In the genomic region with DNA sequence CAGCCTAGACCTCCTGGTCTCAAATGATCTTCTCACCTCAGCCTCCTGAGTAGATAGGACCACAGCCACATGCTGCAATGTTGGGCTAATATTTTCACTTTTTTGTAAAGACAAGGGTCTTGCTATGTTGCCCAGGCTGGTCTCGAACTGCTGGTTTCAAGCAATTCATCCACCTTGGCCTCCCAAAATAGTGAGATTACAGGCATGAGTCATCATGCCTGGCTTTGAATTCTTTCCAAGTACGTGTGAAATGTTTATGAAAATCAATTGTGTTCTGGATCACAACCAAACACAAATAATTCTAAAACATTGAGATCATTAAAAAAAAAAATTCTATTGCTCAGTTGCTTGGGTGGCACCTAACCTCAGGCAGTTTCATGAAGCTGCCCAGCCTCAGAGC, we compare ENCODE assay signal across 23 cellular contexts. TPM values are rescaled to one million over a fixed set of nuclear protein-coding genes. Genes with fewer than 3 reads are reported as not detected.
DNase-seq lines count a peak whose midpoint lies in the region; ATAC-seq and TF ChIP-seq lines count a peak whose summit lies in the region.
"Had no signal": no experiment of that assay in that cellular context is flagged by ENCODE, and none has a peak within 500 bp of the region (broad histone marks: within the 10 kb centered on the region; RNA-seq: fewer than 3 reads in every experiment).

No MANE protein-coding gene starts in this region.

- H3K9me3 ChIP-seq in IMR-90 (ENCODE audit: control insufficient read depth, insufficient read depth, low read length) = 0 out of 2 replicates have a peak, but pooled peaks cover 2% of the 10 kb centered on the region
- H3K9me3 ChIP-seq: adrenal gland, gastroesophageal sphincter, vagina had no signal

- no peak for TF ChIP-seq CTCF in AG09309 (IDR thresholded peaks at IDR 0.05; ENCODE audit: control insufficient read depth, insufficient read depth, low read depth, low read length, missing control alignments)
- no peak for TF ChIP-seq CTCF in IMR-90 (conservative IDR thresholded peaks at IDR 0.05; ENCODE audit: low read depth, low read length)
- TF ChIP-seq CTCF in brain microvascular endothelial cell (IDR thresholded peaks at IDR 0.05; ENCODE audit: low read depth, low read length, missing control alignments) = no peak
- no peak for TF ChIP-seq CTCF in foreskin fibroblast (IDR thresholded peaks at IDR 0.05; ENCODE audit: low read depth, low read length)

- H3K27me3 Mint-ChIP-seq in activated T-cell treated with anti-CD3 and anti-CD28 coated beads, Interleukin-2, amount 50 U/mL, for 24 hours = peaks cover 21% of the 10 kb centered on the region

- H3K4me3 Mint-ChIP-seq in activated T-cell treated with anti-CD3 and anti-CD28 coated beads, Interleukin-2, amount 50 U/mL, for 24 hours = no peak overlapping the region
- H3K4me3 Mint-ChIP-seq: activated CD4-positive, alpha-beta T cell treated with anti-CD3 and anti-CD28 coated beads, Interleukin-2, amount 10 ng/mL, durations not matched to agents 24 days and 14 days; CD8-positive, alpha-beta T cell had no signal

- no peak overlapping the region for H2AK9ac ChIP-seq in IMR-90 (replicated peaks; ENCODE audit: low read depth, low read length, poor library complexity)

- no peak overlapping the region for H3K23ac ChIP-seq in IMR-90 (ENCODE audit: low read depth, low read length)

- H2BK120ac ChIP-seq in IMR-90 (ENCODE audit: low read depth, low read length) = peak overlapping the region; percentile 8; the same call in 1 of the 2 replicates

- H3K4me2 ChIP-seq in IMR-90 (ENCODE audit: low read depth, low read length) = no peak overlapping the region

- no CpG with 5 or more reads among the region's 2 CpGs for WGBS in IMR-90 (ENCODE audit: extremely low coverage in 2 of 2, insufficient read length in 1 of 2), 2 experiments

- ATAC-seq in IMR-90 (ENCODE audit: low read depth) = no peak
- ATAC-seq in HG03135 (IDR thresholded peaks at IDR 0.05; ENCODE audit: unreplicated experiment) = no peak
- ATAC-seq: CD8-positive, alpha-beta T cell; gastroesophageal sphincter had no signal

- DNase-seq in AG09309 (ENCODE audit: low read depth) = peak; percentile 29
- DNase-seq in IMR-90 = peak; percentile 72
- peak; percentile 11 for DNase-seq in brain microvascular endothelial cell
- DNase-seq in foreskin fibroblast = peak; percentile 26 to 64
- no peak for DNase-seq in putamen (ENCODE audit: low spot score)
- DNase-seq in GDM1 (lab: John Stamatoyannopoulos, UW) = no peak
- DNase-seq in activated T-cell treated with anti-CD3 and anti-CD28 coated beads, Interleukin-2, amount 50 U/mL, for 24 hours = no peak
- DNase-seq: ACHN; activated CD4-positive, alpha-beta T cell treated with anti-CD3 and anti-CD28 coated beads, Interleukin-2, amount 10 ng/mL, durations not matched to agents 24 days and 14 days; activated effector memory CD4-positive, alpha-beta T cell treated with anti-CD3 and anti-CD28 coated beads, Interleukin-2, amount 50 U/mL, for 16 hours; adrenal gland; CD8-positive, alpha-beta T cell; DMS79 treated with DMSO at 0.1 percent for 48 hours; Karpas-422; NCI-H1417; NCI-H526 treated with DMSO at 0.1 percent for 48 hours; retina; SHP77; substantia nigra; T-helper 1 cell had no signal

- in situ Hi-C loops in IMR-90 (cut with MboI; ENCODE audit: low sequenced_read_pairs) (no loop called here), brain microvascular endothelial cell (cut with HindIII; ENCODE audit: low pct_ligation_motif_present, low sequenced_read_pairs) (no loop called here)

- dilution Hi-C loops in IMR-90 (cut with HindIII; ENCODE audit: low sequenced_read_pairs, unreplicated experiment) = no loop called here

- peaks cover 18% of the 10 kb centered on the region for H3K4me1 ChIP-seq in IMR-90 (ENCODE audit: control insufficient read depth, insufficient read depth, low read length)
- H3K4me1 ChIP-seq: adrenal gland, gastroesophageal sphincter, vagina had no signal

- H3K14ac ChIP-seq in IMR-90 (replicated peaks; ENCODE audit: low read depth, low read length) = no peak overlapping the region

- no peak overlapping the region; the same call in 1 of the 2 replicates for H3K18ac ChIP-seq in IMR-90 (ENCODE audit: low read depth, low read length)

- H2BK5ac ChIP-seq in IMR-90 (ENCODE audit: low read depth, low read length, poor library complexity, severe bottlenecking) = peak overlapping the region; percentile 33

- no peak overlapping the region; the same call in 1 of the 2 replicates for H4K5ac ChIP-seq in IMR-90 (ENCODE audit: low read depth, low read length)

- H3K27ac ChIP-seq in IMR-90 (ENCODE audit: insufficient read depth, low read length) (no peak overlapping the region), brain microvascular endothelial cell (no peak overlapping the region)
- H3K27ac ChIP-seq: adrenal gland, gastroesophageal sphincter, vagina had no signal

- no peaks in the 10 kb centered on the region for H3K36me3 ChIP-seq in IMR-90 (ENCODE audit: control insufficient read depth, insufficient read depth, low read length)
- H3K36me3 ChIP-seq in brain microvascular endothelial cell (replicated peaks) = no peaks in the 10 kb centered on the region
- H3K36me3 ChIP-seq: adrenal gland, gastroesophageal sphincter, vagina had no signal

- intact Hi-C loops in IMR-90 (cut with micrococcal nuclease) = loop anchor here (5.0 kb wide), 2 partner anchors 41 to 44 kb away; no protein-coding TSS in a partner anchor

- H2AFZ ChIP-seq in IMR-90 (replicated peaks; ENCODE audit: low read length, poor library complexity) = no peak overlapping the region

- H2AK5ac ChIP-seq in IMR-90 (ENCODE audit: low read depth, low read length) = peak overlapping the region; percentile 49; the same call in 1 of the 2 replicates

- H3K4me1 Mint-ChIP-seq in activated T-cell treated with anti-CD3 and anti-CD28 coated beads, Interleukin-2, amount 50 U/mL, for 24 hours (ENCODE audit: low read depth) = no peaks in the 10 kb centered on the region
- H3K4me1 Mint-ChIP-seq: activated CD4-positive, alpha-beta T cell treated with anti-CD3 and anti-CD28 coated beads, Interleukin-2, amount 10 ng/mL, durations not matched to agents 24 days and 14 days had no signal

- peak overlapping the region; percentile 50; the same call in 1 of the 2 replicates for H3K4ac ChIP-seq in IMR-90 (ENCODE audit: low read depth, low read length)

- H3K9ac ChIP-seq in IMR-90 (ENCODE audit: low read depth, low read length) = no peak overlapping the region

- TF ChIP-seq RAD21 in IMR-90 (IDR thresholded peaks at IDR 0.05; ENCODE audit: low read length) = no peak

- no peak overlapping the region for H3K56ac ChIP-seq in IMR-90 (ENCODE audit: extremely low read depth, insufficient read depth, low read length)

- H3K9me1 ChIP-seq in IMR-90 (ENCODE audit: insufficient read depth, low read length) = peaks cover 10% of the 10 kb centered on the region; the same call in 1 of the 2 replicates

- no peak overlapping the region for H3K4me3 ChIP-seq in AG09309 (ENCODE audit: control insufficient read depth, low read depth, low read length)
- no peak overlapping the region for H3K4me3 ChIP-seq in IMR-90 (ENCODE audit: insufficient read depth, low read depth, low read length)
- H3K4me3 ChIP-seq in brain microvascular endothelial cell (ENCODE audit: low read depth, low read length) = no peak overlapping the region
- H3K4me3 ChIP-seq in foreskin fibroblast (ENCODE audit: low read depth in 1 of 2, low read length in 2 of 2) = no peak overlapping the region
- H3K4me3 ChIP-seq: adrenal gland, gastroesophageal sphincter, vagina had no signal

- H2BK15ac ChIP-seq in IMR-90 (ENCODE audit: low read depth, low read length) = peak overlapping the region; percentile 30; the same call in 1 of the 3 replicates

- TF ChIP-seq POLR2A in IMR-90 (IDR thresholded peaks at IDR 0.05; ENCODE audit: low read depth, low read length) = no peak

- no peak overlapping the region for H3K27ac Mint-ChIP-seq in activated T-cell treated with anti-CD3 and anti-CD28 coated beads, Interleukin-2, amount 50 U/mL, for 24 hours
- H3K27ac Mint-ChIP-seq: activated CD4-positive, alpha-beta T cell treated with anti-CD3 and anti-CD28 coated beads, Interleukin-2, amount 10 ng/mL, durations not matched to agents 24 days and 14 days; CD8-positive, alpha-beta T cell had no signal

- no peaks in the 10 kb centered on the region for H3K79me1 ChIP-seq in IMR-90 (ENCODE audit: low read depth in 1 of 2, low read length in 2 of 2)

- no peaks in the 10 kb centered on the region for H4K20me1 ChIP-seq in IMR-90 (ENCODE audit: insufficient read depth, low read length)

- peak overlapping the region; percentile 25; the same call in 1 of the 2 replicates for H4K91ac ChIP-seq in IMR-90 (ENCODE audit: insufficient read depth, low read depth, low read length)

- H3K27me3 ChIP-seq in IMR-90 (ENCODE audit: control insufficient read depth, insufficient read depth, low read length) (no peaks in the 10 kb centered on the region), brain microvascular endothelial cell (replicated peaks) (no peaks in the 10 kb centered on the region)
- H3K27me3 ChIP-seq: adrenal gland, gastroesophageal sphincter, vagina had no signal

- CTCF ChIA-PET in IMR-90 (lab: Yijun Ruan, JAX) = interaction anchor here (0.8 kb wide), 1 partner anchor 43 kb away, joined by 3 read pairs; no protein-coding TSS in a partner anchor

- no peaks in the 10 kb centered on the region for H3K9me3 Mint-ChIP-seq in activated T-cell treated with anti-CD3 and anti-CD28 coated beads, Interleukin-2, amount 50 U/mL, for 24 hours
- H3K9me3 Mint-ChIP-seq: activated CD4-positive, alpha-beta T cell treated with anti-CD3 and anti-CD28 coated beads, Interleukin-2, amount 10 ng/mL, durations not matched to agents 24 days and 14 days; CD8-positive, alpha-beta T cell had no signal

- POLR2A ChIA-PET in IMR-90 (lab: Charles Lee; ENCODE audit: unreplicated experiment) = no interaction called here

- H2BK20ac ChIP-seq in IMR-90 (ENCODE audit: low read depth, low read length) = no peak overlapping the region

- no peak overlapping the region for H4K8ac ChIP-seq in IMR-90 (ENCODE audit: low read depth in 2 of 2, low read length in 2 of 2)

- no TSS peak for BruUV-seq in IMR-90 (replicated peaks; lab: Mats Ljungman, UMichigan)

- H3K36me3 Mint-ChIP-seq in activated T-cell treated with anti-CD3 and anti-CD28 coated beads, Interleukin-2, amount 50 U/mL, for 24 hours (ENCODE audit: low read depth) = no peaks in the 10 kb centered on the region
- H3K36me3 Mint-ChIP-seq: CD8-positive, alpha-beta T cell had no signal

TF ChIP-seq in IMR-90, 13 proteins besides CTCF, POLR2A, EP300 and RAD21 (continues in another document):
- TF ChIP-seq MXI1 (IDR thresholded peaks at IDR 0.05; ENCODE audit: borderline replicate concordance, low read depth, low read length) (no peak), NFE2L2 (IDR thresholded peaks at IDR 0.05; ENCODE audit: low read depth, low read length) (no peak), FOS (IDR thresholded peaks at IDR 0.05; ENCODE audit: low read depth, low read length) (peak; percentile 55)

RNA-seq across cellular contexts. Expression of a gene that starts 44.7 kb away (rescaled TPM):
- 9.1 and 11.7 TPM in 2 replicates for total RNA-seq in IMR-90 (2012; rRNA removed)
- 13.5 and 17.5 TPM in 2 replicates for polyA plus RNA-seq in IMR-90 (2012; rRNA removed)
- polyA plus RNA-seq in IMR-90 (2012; cell fraction: cytosol; rRNA removed) = 12.9 and 25.4 TPM in 2 replicates
- polyA plus RNA-seq in IMR-90 (2012; cell fraction: nucleus; rRNA removed; ENCODE audit: low replicate concordance) = 22.3 and 33.7 TPM in 2 replicates

RNA-seq across cellular contexts. Expression of a gene that starts 52.3 kb away (rescaled TPM):
- 71.4 and 76.2 TPM in 2 replicates for total RNA-seq in IMR-90 (2012; rRNA removed)
- polyA plus RNA-seq in IMR-90 (2012; rRNA removed) = 75.1 and 76.4 TPM in 2 replicates
- 40.3 and 63.1 TPM in 2 replicates for polyA plus RNA-seq in IMR-90 (2012; cell fraction: cytosol; rRNA removed)
- polyA plus RNA-seq in IMR-90 (2012; cell fraction: nucleus; rRNA removed; ENCODE audit: low replicate concordance) = 266 and 332 TPM in 2 replicates

Comparison
In these comparisons a context has a peak if more than half of its experiments do, and no peak if none do; other contexts are left out.
1. DNase-seq: peak in AG09309 (single experiment), IMR-90 (single experiment), brain microvascular endothelial cell (single experiment) and foreskin fibroblast (2 of 2); none in putamen (single experiment), GDM1 (single experiment) and activated T-cell treated with anti-CD3 and anti-CD28 coated beads, Interleukin-2, amount 50 U/mL, for 24 hours (single experiment).